Comparison of ENCODE assay signal across 18 cellular contexts in the genomic region with DNA sequence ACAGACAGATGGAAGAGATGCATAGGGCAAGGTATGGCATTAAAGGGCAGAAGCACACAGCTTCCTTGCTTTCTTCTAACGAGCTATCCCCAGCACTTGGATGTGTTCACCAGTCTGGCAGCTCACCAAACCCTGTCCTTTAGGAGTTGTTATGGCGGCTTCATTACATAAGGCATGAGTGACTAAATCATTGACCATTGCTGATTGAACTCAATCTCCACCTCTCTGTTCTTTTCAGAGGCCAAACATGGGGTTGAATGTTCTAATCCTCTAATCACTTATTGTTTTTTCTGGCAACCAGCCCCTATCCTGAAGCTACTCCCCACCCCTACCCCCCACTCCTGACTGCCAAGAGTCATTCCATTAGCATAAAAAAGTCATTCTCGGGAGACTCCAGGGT.
DNase-seq lines count a peak whose midpoint lies in the region; ATAC-seq, FAIRE-seq and TF ChIP-seq lines count a peak whose summit lies in the region.
"Had no signal": no experiment of that assay in that cellular context is flagged by ENCODE, and none has a peak within 500 bp of the region (broad histone marks: within the 10 kb centered on the region; RNA-seq: fewer than 3 reads in every experiment).

No MANE protein-coding gene starts in this region.

- TF ChIP-seq POLR2A in gastrocnemius medialis (IDR thresholded peaks at IDR 0.05) (no peak), GM12892 (IDR thresholded peaks at IDR 0.05; ENCODE audit: low read depth, low read length) (no peak)

- in situ Hi-C loops in HAP-1 (cut with MboI; ENCODE audit: low sequenced_read_pairs) = no loop called here
- in situ Hi-C loops in gastrocnemius medialis (cut with MboI; ENCODE audit: low sequenced_read_pairs in 4 of 4) = no loop called here

- no peak overlapping the region for H3K4me3 ChIP-seq in HAP-1
- no peak overlapping the region for H3K4me3 ChIP-seq in RWPE2 (ENCODE audit: severe bottlenecking)
- peak overlapping the region; percentile 34 to 57 (median 43) for H3K4me3 ChIP-seq in gastrocnemius medialis
- H3K4me3 ChIP-seq: GM12878, vagina had no signal

- ATAC-seq in RWPE2 (ENCODE audit: low read depth) (peak; percentile 82), gastrocnemius medialis (peak; percentile 44 to 53), GM21526 (IDR thresholded peaks at IDR 0.05; ENCODE audit: low FRiP score, unreplicated experiment) (no peak), HG03469 (IDR thresholded peaks at IDR 0.05; ENCODE audit: unreplicated experiment) (no peak)
- ATAC-seq: foreskin keratinocyte; GM12878; stimulated activated memory B cell treated with anti-CD40 and anti-IgM and Interleukin-4, amounts not matched to agents 10 μg/mL and 1 μg/mL and 100 μg/mL, for 72 hours had no signal

- H3K27ac ChIP-seq in RWPE2 (ENCODE audit: poor library complexity, severe bottlenecking) (no peak overlapping the region), gastrocnemius medialis (peak overlapping the region; percentile 81 to 88 (median 86))
- H3K27ac ChIP-seq: foreskin keratinocyte, vagina had no signal

- H3K4me1 ChIP-seq in HAP-1 (no peaks in the 10 kb centered on the region), RWPE2 (ENCODE audit: insufficient read depth, poor library complexity, severe bottlenecking) (peaks cover 5% of the 10 kb centered on the region), gastrocnemius medialis (peaks cover 43 to 46% of the 10 kb centered on the region in 2 donors)
- H3K4me1 ChIP-seq: foreskin keratinocyte, vagina had no signal

- DNase-seq in HAP-1 (ENCODE audit: low spot score in 2 of 2) (peak; percentile 10 to 20), RWPE2 (ENCODE audit: low spot score) (no peak), fibroblast of the conjunctiva (ENCODE audit: low read depth) (peak; percentile 87), gastrocnemius medialis (peak; percentile 57 to 66), GM12892 (ENCODE audit: insufficient read length) (no peak), HPDE6-E6E7 (ENCODE audit: extremely low spot score) (no peak)
- DNase-seq: activated CD4-positive, alpha-beta T cell treated with anti-CD3 and anti-CD28 coated beads, Interleukin-2, amount 10 ng/mL, durations not matched to agents 7 days and 5 days; activated T-cell treated with anti-CD3 and anti-CD28 coated beads, Interleukin-2, amount 50 U/mL, for 24 hours; DND-41; foreskin keratinocyte; NCI-H1436 treated with DMSO at 0.1 percent for 48 hours; NCI-H69; RPMI8226 had no signal

- H3K27me3 ChIP-seq in HAP-1 (ENCODE audit: low read depth) = no peaks in the 10 kb centered on the region
- H3K27me3 ChIP-seq in RWPE2 (ENCODE audit: insufficient read depth, poor library complexity, severe bottlenecking) = no peaks in the 10 kb centered on the region
- H3K27me3 ChIP-seq in gastrocnemius medialis = no peaks in the 10 kb centered on the region
- H3K27me3 ChIP-seq: foreskin keratinocyte, vagina had no signal

- H3K9me3 ChIP-seq in HAP-1 = no peaks in the 10 kb centered on the region
- H3K9me3 ChIP-seq in RWPE2 (ENCODE audit: severe bottlenecking) = no peaks in the 10 kb centered on the region
- no peaks in the 10 kb centered on the region for H3K9me3 ChIP-seq in gastrocnemius medialis
- H3K9me3 ChIP-seq: vagina had no signal

- H3K36me3 ChIP-seq in HAP-1 (replicated peaks) (no peaks in the 10 kb centered on the region), RWPE2 (ENCODE audit: low read depth) (no peaks in the 10 kb centered on the region), gastrocnemius medialis (no peaks in the 10 kb centered on the region)
- H3K36me3 ChIP-seq: vagina had no signal

- TF ChIP-seq CTCF in RWPE2 (IDR thresholded peaks at IDR 0.05; ENCODE audit: poor library complexity, severe bottlenecking) = no peak
- TF ChIP-seq CTCF in gastrocnemius medialis (IDR thresholded peaks at IDR 0.05 in 4 of 5, conservative IDR thresholded peaks at IDR 0.05 in 1 of 5) = no peak

- intact Hi-C loops in gastrocnemius medialis (cut with DNase I; ENCODE audit: low total_unique reads) = no loop called here

- FAIRE-seq in GM12892 (lab: Jason Lieb, UNC) = no peak
- FAIRE-seq: GM12878 had no signal

Comparison
In these comparisons a context has a peak if more than half of its experiments do, and no peak if none do; other contexts are left out.
1. DNase-seq: peak in HAP-1 (2 of 2), fibroblast of the conjunctiva (single experiment) and gastrocnemius medialis (2 of 2); none in RWPE2 (single experiment), GM12892 (single experiment) and HPDE6-E6E7 (single experiment).
2. H3K4me3 ChIP-seq: peak in gastrocnemius medialis (4 of 4); none in HAP-1 (single experiment) and RWPE2 (single experiment).
3. ATAC-seq: peak in RWPE2 (single experiment) and gastrocnemius medialis (2 of 2); none in GM21526 (single experiment) and HG03469 (single experiment).